In the genomic region with DNA sequence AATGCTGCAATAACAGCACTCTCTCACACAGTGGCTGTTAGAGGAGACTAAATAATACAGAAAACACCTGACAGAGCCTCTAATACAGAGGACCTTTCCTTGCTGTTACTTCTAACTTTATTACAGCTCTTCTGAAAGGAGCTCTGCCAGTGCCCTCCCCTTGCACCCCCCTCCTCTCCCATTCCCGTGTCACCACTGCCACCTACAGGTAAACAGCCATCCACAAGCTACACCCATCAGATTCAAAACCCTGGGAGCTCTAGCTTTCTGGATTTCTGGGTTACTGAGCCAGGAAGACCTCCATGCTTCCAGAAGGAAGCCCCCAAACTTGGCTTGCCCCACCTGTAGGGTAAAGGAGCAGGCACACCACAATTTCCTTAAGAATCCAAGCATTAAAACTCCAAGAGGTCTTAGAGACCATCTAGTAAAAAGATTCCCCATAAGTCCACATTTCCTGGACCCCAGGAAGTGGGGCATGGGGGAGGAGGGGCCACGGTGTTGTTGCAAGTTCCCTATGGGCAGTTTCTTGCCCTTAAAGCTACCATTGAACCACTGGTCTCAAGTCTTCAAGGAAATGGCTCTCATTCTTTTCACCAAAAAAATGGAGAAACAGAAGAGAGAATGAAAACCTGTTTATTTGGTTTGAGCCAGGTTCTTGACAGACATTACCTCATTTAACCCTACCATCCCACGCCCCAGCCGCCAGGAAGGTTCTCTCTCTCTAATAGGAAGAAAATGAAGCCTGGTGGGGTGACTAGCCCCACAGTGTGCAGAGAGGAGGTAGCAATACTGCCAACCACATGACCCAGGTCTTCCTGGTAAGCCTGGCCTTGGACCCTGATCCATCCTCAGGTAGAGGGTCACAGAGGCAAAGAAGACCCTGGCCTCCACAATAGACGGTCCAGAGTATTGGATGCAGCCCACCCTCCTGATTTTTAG, we compare ENCODE assay signal across 8 cellular contexts. TPM values are rescaled to one million over a fixed set of nuclear protein-coding genes. Genes with fewer than 3 reads are reported as not detected.
A peak's percentile ranks its signal among the peaks of the same experiment; 100 is the strongest.
DNase-seq lines count a peak whose midpoint lies in the region; ATAC-seq and TF ChIP-seq lines count a peak whose summit lies in the region.

No MANE protein-coding gene starts in this region.

- no peak overlapping the region for H3K4me3 ChIP-seq in CD4-positive, alpha-beta memory T cell (ENCODE audit: low read length in 2 of 2)
- H3K4me3 ChIP-seq in OCI-LY3 (ENCODE audit: low read length), result no peak overlapping the region
- H3K4me3 ChIP-seq in esophagus squamous epithelium, result no peak overlapping the region
- H3K4me3 ChIP-seq in naive thymus-derived CD4-positive, alpha-beta T cell (ENCODE audit: low read length), result no peak overlapping the region

- peak; percentile 58 to 71 (median 61) for DNase-seq in CD4-positive, alpha-beta memory T cell
- peak; percentile 76 for DNase-seq in HS-27A (ENCODE audit: low read depth)
- peak; percentile 43 for DNase-seq in activated T-cell treated with anti-CD3 and anti-CD28 coated beads for 48 hours (ENCODE audit: low read depth)
- no peak for DNase-seq in esophagus squamous epithelium (lab: John Stamatoyannopoulos, UW)
- peak; percentile 18 to 77 (median 67) for DNase-seq in naive thymus-derived CD4-positive, alpha-beta T cell
- peak; percentile 38 for DNase-seq in stimulated activated naive CD4-positive, alpha-beta T cell treated with Interleukin-2 at 50 U/mL for 16 hours (lab: John Stamatoyannopoulos, UW)

- TF ChIP-seq CTCF in OCI-LY3 (IDR thresholded peaks at IDR 0.05; ENCODE audit: low read depth, low read length) (peak; percentile 48), esophagus squamous epithelium (IDR thresholded peaks at IDR 0.05) (peak; percentile 40 to 86 (median 70))

- no peaks in the 10 kb centered on the region for H3K9me3 Mint-ChIP-seq in CD4-positive, alpha-beta memory T cell
- peaks cover 0 to 2% (median 0%) of the 10 kb centered on the region in 11 donors for H3K9me3 Mint-ChIP-seq in naive thymus-derived CD4-positive, alpha-beta T cell

- no peak overlapping the region for H3K9ac ChIP-seq in OCI-LY3 (ENCODE audit: low read length)

- H3K36me3 ChIP-seq in CD4-positive, alpha-beta memory T cell (ENCODE audit: insufficient read depth, low read length), result no peaks in the 10 kb centered on the region
- H3K36me3 ChIP-seq in OCI-LY3 (replicated peaks; ENCODE audit: low read depth, low read length) (no peaks in the 10 kb centered on the region), esophagus squamous epithelium (no peaks in the 10 kb centered on the region)
- no peaks in the 10 kb centered on the region for H3K36me3 ChIP-seq in naive thymus-derived CD4-positive, alpha-beta T cell (ENCODE audit: control insufficient read depth in 2 of 3, insufficient read depth in 3 of 3, low read length in 3 of 3)

- H3K27me3 ChIP-seq in CD4-positive, alpha-beta memory T cell (ENCODE audit: insufficient read depth, low read length), result no peaks in the 10 kb centered on the region
- H3K27me3 ChIP-seq in OCI-LY3 (ENCODE audit: low read depth, low read length), result no peaks in the 10 kb centered on the region
- H3K27me3 ChIP-seq in esophagus squamous epithelium, result no peaks in the 10 kb centered on the region
- no peaks in the 10 kb centered on the region for H3K27me3 ChIP-seq in naive thymus-derived CD4-positive, alpha-beta T cell (ENCODE audit: control insufficient read depth in 2 of 2, insufficient read depth in 2 of 2, low read length in 2 of 2)

- no peak overlapping the region for H3K4me2 ChIP-seq in OCI-LY3 (ENCODE audit: low read length)

- H3K9me3 ChIP-seq in CD4-positive, alpha-beta memory T cell (ENCODE audit: control insufficient read depth in 1 of 2, low read length in 2 of 2), result no peaks in the 10 kb centered on the region
- H3K9me3 ChIP-seq in OCI-LY3 (ENCODE audit: insufficient read depth, low read length) (no peaks in the 10 kb centered on the region), esophagus squamous epithelium (no peaks in the 10 kb centered on the region)
- no peaks in the 10 kb centered on the region for H3K9me3 ChIP-seq in naive thymus-derived CD4-positive, alpha-beta T cell (ENCODE audit: control insufficient read depth in 2 of 3, low read length in 3 of 3)

- no peaks in the 10 kb centered on the region for H3K36me3 Mint-ChIP-seq in CD4-positive, alpha-beta memory T cell
- H3K36me3 Mint-ChIP-seq in naive thymus-derived CD4-positive, alpha-beta T cell, result peaks cover 0 to 9% (median 2%) of the 10 kb centered on the region in 5 donors

- no peaks in the 10 kb centered on the region for H4K20me1 ChIP-seq in OCI-LY3 (ENCODE audit: insufficient read depth, low read length)

- peak; percentile 90 for ATAC-seq in naive thymus-derived CD4-positive, alpha-beta T cell
- ATAC-seq in HG03439 (IDR thresholded peaks at IDR 0.05; ENCODE audit: unreplicated experiment), result no peak

- intact Hi-C loops in CD4-positive, alpha-beta memory T cell (cut with micrococcal nuclease), result loop anchor here (1.0 kb wide), 3 partner anchors 107 to 238 kb away; a partner anchor contains a TSS
- intact Hi-C loops in esophagus squamous epithelium (cut with DNase I), result no loop called here
- intact Hi-C loops in naive thymus-derived CD4-positive, alpha-beta T cell (cut with micrococcal nuclease), result loop anchor here (1.0 to 10.0 kb wide), 7 partner anchors 29 to 238 kb away; a partner anchor contains a TSS

- H3K79me2 ChIP-seq in OCI-LY3 (ENCODE audit: low read length), result no peaks in the 10 kb centered on the region

- peaks cover 6 to 25% (median 8%) of the 10 kb centered on the region in 4 donors for H3K4me1 Mint-ChIP-seq in CD4-positive, alpha-beta memory T cell
- peaks cover 21 to 34% (median 26%) of the 10 kb centered on the region in 7 donors for H3K4me1 Mint-ChIP-seq in naive thymus-derived CD4-positive, alpha-beta T cell

- WGBS in esophagus squamous epithelium, 2 donors, result 14 to 40% methylated on average over 4 of the region's 5 CpGs

- no peak for TF ChIP-seq POLR2A in esophagus squamous epithelium (IDR thresholded peaks at IDR 0.05)

- no peak overlapping the region for H3K27ac Mint-ChIP-seq in CD4-positive, alpha-beta memory T cell
- peak overlapping the region in 5 of 9 donors; percentile 17 to 49 (median 34) for H3K27ac Mint-ChIP-seq in naive thymus-derived CD4-positive, alpha-beta T cell

- no peaks in the 10 kb centered on the region for H3K27me3 Mint-ChIP-seq in CD4-positive, alpha-beta memory T cell
- no peaks in the 10 kb centered on the region for H3K27me3 Mint-ChIP-seq in naive thymus-derived CD4-positive, alpha-beta T cell

- POLR2A ChIA-PET in CD4-positive, alpha-beta memory T cell (lab: Charles Lee; ENCODE audit: partially characterized antibody), result interaction anchor here (0.9 to 1.7 kb wide), 2 partner anchors 9 to 240 kb away, joined by 3 to 7 read pairs; no protein-coding TSS in a partner anchor
- POLR2A ChIA-PET in naive thymus-derived CD4-positive, alpha-beta T cell (lab: Charles Lee), result interaction anchor here (1.0 to 1.6 kb wide), 3 partner anchors 53 to 239 kb away, joined by 3 to 8 read pairs (median 5); a partner anchor contains a TSS

- no peak overlapping the region for H3K4me3 Mint-ChIP-seq in CD4-positive, alpha-beta memory T cell
- H3K4me3 Mint-ChIP-seq in naive thymus-derived CD4-positive, alpha-beta T cell, result no peak overlapping the region

- H2AFZ ChIP-seq in OCI-LY3 (ENCODE audit: low read depth, low read length), result no peak overlapping the region

- H3K27ac ChIP-seq in CD4-positive, alpha-beta memory T cell (ENCODE audit: low read depth, low read length), result no peak overlapping the region
- H3K27ac ChIP-seq in OCI-LY3 (ENCODE audit: low read length), result no peak overlapping the region
- peak overlapping the region in 3 of 4 donors; percentile 69 to 83 (median 71) for H3K27ac ChIP-seq in esophagus squamous epithelium
- no peak overlapping the region for H3K27ac ChIP-seq in naive thymus-derived CD4-positive, alpha-beta T cell (ENCODE audit: low read depth, low read length)

- CTCF ChIA-PET in CD4-positive, alpha-beta memory T cell (lab: Charles Lee; ENCODE audit: partially characterized antibody), result interaction anchor here (0.6 to 2.6 kb wide), 31 partner anchors 9 to 423 kb away, joined by 3 to 21 read pairs (median 4); a partner anchor contains a TSS
- CTCF ChIA-PET in naive thymus-derived CD4-positive, alpha-beta T cell (lab: Charles Lee), result interaction anchor here (0.6 to 2.3 kb wide), 23 partner anchors 11 to 565 kb away, joined by 3 to 14 read pairs (median 3); a partner anchor contains a TSS

- peaks cover 3% of the 10 kb centered on the region for H3K4me1 ChIP-seq in CD4-positive, alpha-beta memory T cell (ENCODE audit: insufficient read depth, low read length)
- H3K4me1 ChIP-seq in OCI-LY3 (ENCODE audit: low read length), result no peaks in the 10 kb centered on the region
- H3K4me1 ChIP-seq in esophagus squamous epithelium, result peaks cover 28 to 65% (median 31%) of the 10 kb centered on the region in 3 donors
- H3K4me1 ChIP-seq in naive thymus-derived CD4-positive, alpha-beta T cell (ENCODE audit: control insufficient read depth in 2 of 2, insufficient read depth in 2 of 2, low read length in 2 of 2), result peaks cover 0 to 6% of the 10 kb centered on the region in 2 donors

RNA-seq across cellular contexts. Expression of a gene that starts 52.8 kb away (rescaled TPM):
- 10 to 100 TPM; 59.4 to 63.1 TPM for total RNA-seq in CD4-positive, alpha-beta memory T cell
- polyA plus RNA-seq in CD4-positive, alpha-beta memory T cell, result 10 to 100 TPM in 1 of 2 donors, 1 to 10 TPM in 1; 1.6 to 12.0 TPM
- 100 to 1,000 TPM in 1 of 4 donors, 10 to 100 TPM in 3; 55.5 to 118 (median 73.3) TPM for total RNA-seq in esophagus squamous epithelium
- 10 to 100 TPM; 35.1 to 84.1 (median 63.4) TPM for total RNA-seq in naive thymus-derived CD4-positive, alpha-beta T cell
- 10 to 100 TPM in 1 of 2 donors, 1 to 10 TPM in 1; 6.9 to 16.9 TPM for polyA plus RNA-seq in naive thymus-derived CD4-positive, alpha-beta T cell

RNA-seq across cellular contexts. Expression of a gene that starts 53.2 kb away (rescaled TPM):
- total RNA-seq in CD4-positive, alpha-beta memory T cell, result under 1 TPM; 0.64 to 0.67 TPM
- under 1 TPM in 1 of 2 donors, not detected in 1; 0.24 TPM for polyA plus RNA-seq in CD4-positive, alpha-beta memory T cell
- 1 to 10 TPM in 2 of 4 donors, under 1 TPM in 2; 0.11 to 2.5 (median 1.3) TPM for total RNA-seq in esophagus squamous epithelium
- total RNA-seq in naive thymus-derived CD4-positive, alpha-beta T cell, result 1 to 10 TPM in 1 of 5 experiments, under 1 TPM in 1, not detected in 3; 1.00 to 2.4 TPM
- under 1 TPM in 1 of 2 donors, not detected in 1; 0.50 TPM for polyA plus RNA-seq in naive thymus-derived CD4-positive, alpha-beta T cell

Comparison
In these comparisons a context has a peak if more than half of its experiments do, and no peak if none do; other contexts are left out.
1. H3K27ac ChIP-seq: peak in esophagus squamous epithelium (3 of 4); none in CD4-positive, alpha-beta memory T cell (single experiment), OCI-LY3 (single experiment) and naive thymus-derived CD4-positive, alpha-beta T cell (single experiment).
2. H3K27ac Mint-ChIP-seq: peak in naive thymus-derived CD4-positive, alpha-beta T cell (5 of 9); none in CD4-positive, alpha-beta memory T cell (0 of 7).